ENCODE assay signal across 7 cellular contexts in genomic region chr13:26253262-26253786, GRCh38. TPM values are rescaled to one million over a fixed set of nuclear protein-coding genes. Genes with fewer than 3 reads are reported as not detected.
DNase-seq lines count a peak whose midpoint lies in the region; ATAC-seq and TF ChIP-seq lines count a peak whose summit lies in the region.

No MANE protein-coding gene starts in this region.

- H3K27me3 ChIP-seq in HCT116 (ENCODE audit: insufficient read depth, low read length), result no peaks in the 10 kb centered on the region
- no peaks in the 10 kb centered on the region for H3K27me3 ChIP-seq in WERI-Rb-1 (ENCODE audit: insufficient read depth, low read depth, severe bottlenecking)
- no peaks in the 10 kb centered on the region for H3K27me3 ChIP-seq in left ventricle myocardium inferior (ENCODE audit: low read depth)
- H3K27me3 ChIP-seq in smooth muscle cell (ENCODE audit: low read depth), result no peaks in the 10 kb centered on the region

- H4K20me1 ChIP-seq in HCT116 (ENCODE audit: insufficient read depth) (peaks cover 14% of the 10 kb centered on the region; the same call in 1 of the 2 replicates), smooth muscle cell (ENCODE audit: low read depth) (peaks cover 34% of the 10 kb centered on the region)

- no TSS peak for BruUV-seq in HCT116 (replicated peaks; lab: Mats Ljungman, UMichigan)

- CTCF ChIA-PET in HCT116 (lab: Charles Lee), result no interaction called here

- H3K9me2 ChIP-seq in HCT116 (ENCODE audit: insufficient read depth), result no peaks in the 10 kb centered on the region

- DNase-seq in HCT116 (ENCODE audit: low read depth, low spot score), result no peak
- DNase-seq in WERI-Rb-1, result no peak
- DNase-seq in left ventricle myocardium inferior, result no peak
- no peak for DNase-seq in smooth muscle cell (lab: John Stamatoyannopoulos, UW; ENCODE audit: unreplicated experiment)
- DNase-seq in DMS114 treated with DMSO at 0.1 percent for 48 hours (lab: John Stamatoyannopoulos, UW; ENCODE audit: unreplicated experiment), result no peak
- DNase-seq in DMS79 treated with DMSO at 0.1 percent for 48 hours (lab: John Stamatoyannopoulos, UW), result no peak

- H3K9ac ChIP-seq in HCT116 (ENCODE audit: low read length), result peak overlapping the region; percentile 67; the same call in 1 of the 2 replicates
- H3K9ac ChIP-seq in smooth muscle cell (ENCODE audit: low read depth), result no peak overlapping the region

- H3K27ac ChIP-seq in HCT116 (ENCODE audit: low read depth, low read length) (peak overlapping the region; percentile 90), WERI-Rb-1 (peak overlapping the region; percentile 99), left ventricle myocardium inferior (replicated peaks) (peak overlapping the region; percentile 94), smooth muscle cell (ENCODE audit: low read depth) (no peak overlapping the region)

- peak overlapping the region; percentile 89 for H3K4me2 ChIP-seq in HCT116 (ENCODE audit: low read length)
- peak overlapping the region; percentile 91 for H3K4me2 ChIP-seq in smooth muscle cell

- H3K9me3 ChIP-seq in HCT116 (ENCODE audit: control insufficient read depth in 1 of 2, insufficient read depth in 1 of 2, low read depth in 1 of 2, low read length in 2 of 2) (no peaks in the 10 kb centered on the region), WERI-Rb-1 (ENCODE audit: severe bottlenecking) (no peaks in the 10 kb centered on the region), left ventricle myocardium inferior (replicated peaks) (no peaks in the 10 kb centered on the region), smooth muscle cell (replicated peaks; ENCODE audit: low read depth) (no peaks in the 10 kb centered on the region)

- RAD21 ChIA-PET in HCT116 (lab: Charles Lee; ENCODE audit: low non-redundant PET in 1 of 2, low total read pairs in 2 of 2, uncharacterized antibody in 2 of 2, unreplicated experiment in 2 of 2), result no interaction called here

- no peak for TF ChIP-seq CTCF in HCT116 (IDR thresholded peaks at IDR 0.05 in 2 of 3, conservative IDR thresholded peaks at IDR 0.05 in 1 of 3; ENCODE audit: borderline replicate concordance in 1 of 3, insufficient read depth in 1 of 3, low read depth in 2 of 3, low read length in 2 of 3)
- TF ChIP-seq CTCF in WERI-Rb-1 (IDR thresholded peaks at IDR 0.05; ENCODE audit: low read depth, low read length), result no peak
- no peak for TF ChIP-seq CTCF in left ventricle myocardium inferior (IDR thresholded peaks at IDR 0.05; ENCODE audit: borderline replicate concordance)
- no peak for TF ChIP-seq CTCF in smooth muscle cell (IDR thresholded peaks at IDR 0.05; ENCODE audit: borderline replicate concordance, insufficient read depth, poor library complexity, severe bottlenecking)

- H3K4me1 ChIP-seq in HCT116 (ENCODE audit: control insufficient read depth in 1 of 2, insufficient read depth in 2 of 2, low read length in 2 of 2), result peaks cover 6 to 13% of the 10 kb centered on the region in 2 experiments; a peak in 3 of 4 replicates
- peaks cover 45% of the 10 kb centered on the region for H3K4me1 ChIP-seq in left ventricle myocardium inferior
- peaks cover 29% of the 10 kb centered on the region for H3K4me1 ChIP-seq in smooth muscle cell (ENCODE audit: low read depth)

- no peak for TF ChIP-seq RAD21 in HCT116 (IDR thresholded peaks at IDR 0.05; ENCODE audit: low read depth)

- no peaks in the 10 kb centered on the region for H3K36me3 ChIP-seq in HCT116 (ENCODE audit: control insufficient read depth in 1 of 2, insufficient read depth in 2 of 2, low read length in 2 of 2)
- H3K36me3 ChIP-seq in WERI-Rb-1, result peaks cover 5% of the 10 kb centered on the region; the same call in 1 of the 2 replicates
- no peaks in the 10 kb centered on the region for H3K36me3 ChIP-seq in left ventricle myocardium inferior
- H3K36me3 ChIP-seq in smooth muscle cell (ENCODE audit: low read depth), result no peaks in the 10 kb centered on the region

- TF ChIP-seq POLR2A in HCT116 (IDR thresholded peaks at IDR 0.05; ENCODE audit: borderline replicate concordance, extremely low read depth, insufficient read depth, insufficient read length), result no peak

- no peak for ATAC-seq in HCT116
- no peak for ATAC-seq in GM18873 (IDR thresholded peaks at IDR 0.05; ENCODE audit: low FRiP score, unreplicated experiment)

- no peaks in the 10 kb centered on the region for H3F3A ChIP-seq in smooth muscle cell (ENCODE audit: low read depth)

- H3K79me2 ChIP-seq in HCT116 (ENCODE audit: insufficient read depth, low read length) (peaks cover 39% of the 10 kb centered on the region), smooth muscle cell (ENCODE audit: low read depth) (peaks cover 41% of the 10 kb centered on the region)

- POLR2A ChIA-PET in HCT116 (lab: Charles Lee), result no interaction called here

- peak overlapping the region; percentile 67 to 75 for H3K4me3 ChIP-seq in HCT116 (replicated peaks in 1 of 2; ENCODE audit: low read depth in 1 of 2, low read length in 2 of 2)
- peak overlapping the region; percentile 90 for H3K4me3 ChIP-seq in WERI-Rb-1 (ENCODE audit: low read depth, low read length)
- peak overlapping the region; percentile 98 for H3K4me3 ChIP-seq in left ventricle myocardium inferior
- peak overlapping the region; percentile 87 for H3K4me3 ChIP-seq in smooth muscle cell

- H2AFZ ChIP-seq in HCT116 (ENCODE audit: low read depth, low read length, poor library complexity, severe bottlenecking) (peak overlapping the region; percentile 100), smooth muscle cell (ENCODE audit: low read depth) (peak overlapping the region; percentile 94)

- 48% methylated on average over 9 of the region's 9 CpGs for WGBS in smooth muscle cell (ENCODE audit: low lambda C conversion rate)

- intact Hi-C loops in HCT116 (cut with micrococcal nuclease) (loop anchor here (1.0 kb wide), 1 partner anchor 32 kb away; no protein-coding TSS in a partner anchor), left ventricle myocardium inferior (cut with micrococcal nuclease) (no loop called here)

TF ChIP-seq in HCT116, 20 proteins besides CTCF, POLR2A, EP300 and RAD21:
- TF ChIP-seq TCF7L2 (IDR thresholded peaks at IDR 0.05; ENCODE audit: borderline replicate concordance, extremely low read depth, insufficient read depth, insufficient read length) (no peak), ZNF274 (IDR thresholded peaks at IDR 0.05; ENCODE audit: low read depth, low read length) (no peak), POLR2AphosphoS5 (IDR thresholded peaks at IDR 0.05; ENCODE audit: low read depth, low read length) (no peak)

RNA-seq across cellular contexts. Expression of gene CDK8, which starts 0.6 kb away (rescaled TPM):
- total RNA-seq in HCT116 (2021; ENCODE audit: unreplicated experiment) (23.8 TPM), left ventricle myocardium inferior (11.1 TPM), smooth muscle cell (32.7 and 45.4 TPM in 2 replicates)
- 14.5 and 16.9 TPM in 2 replicates for polyA plus RNA-seq in HCT116 (2012)
- polyA plus RNA-seq in smooth muscle cell, result 11.3 and 12.6 TPM in 2 replicates

RNA-seq across cellular contexts. Expression of gene RNF6, which starts 31.2 kb away (rescaled TPM):
- total RNA-seq in HCT116 (2021; ENCODE audit: unreplicated experiment), result 33.2 TPM
- 17.9 and 24.8 TPM in 2 replicates for polyA plus RNA-seq in HCT116 (2012)
- 20.6 TPM for total RNA-seq in left ventricle myocardium inferior
- 47.3 and 55.5 TPM in 2 replicates for total RNA-seq in smooth muscle cell
- polyA plus RNA-seq in smooth muscle cell, result 27.8 and 31.7 TPM in 2 replicates
